Comparison of ENCODE assay signal across 26 cellular contexts in genomic region chr15:98771444-98772059, GRCh38.
DNase-seq lines count a peak whose midpoint lies in the region; ATAC-seq and TF ChIP-seq lines count a peak whose summit lies in the region.
"Had no signal": no experiment of that assay in that cellular context is flagged by ENCODE, and none has a peak within 500 bp of the region (broad histone marks: within the 10 kb centered on the region; RNA-seq: fewer than 3 reads in every experiment).

No MANE protein-coding gene starts in this region.

- peak; percentile 60 for ATAC-seq in activated CD4-positive, alpha-beta T cell treated with anti-CD3 and anti-CD28 coated beads for 36 hours
- no peak for ATAC-seq in T-helper 17 cell
- no peak for ATAC-seq in GM18519 (IDR thresholded peaks at IDR 0.05; ENCODE audit: low FRiP score, unreplicated experiment)
- ATAC-seq: GM12878; naive thymus-derived CD8-positive, alpha-beta T cell; stimulated activated naive CD8-positive, alpha-beta T cell treated with anti-CD3 and anti-CD28 coated beads, Interleukin-15, amount 100 ng/mL, for 72 hours; upper lobe of right lung had no signal

- H3K27me3 ChIP-seq in A673 (replicated peaks; ENCODE audit: insufficient read depth, low read depth, low read length, poor library complexity) = no peaks in the 10 kb centered on the region
- H3K27me3 ChIP-seq: ascending aorta, upper lobe of right lung had no signal

- H3K36me3 Mint-ChIP-seq in activated CD4-positive, alpha-beta T cell treated with anti-CD3 and anti-CD28 coated beads for 36 hours (ENCODE audit: low read depth) = no peaks in the 10 kb centered on the region
- H3K36me3 Mint-ChIP-seq in T-helper 17 cell (ENCODE audit: low read depth) (no peaks in the 10 kb centered on the region), progenitor cell of endocrine pancreas (ENCODE audit: insufficient read depth) (no peaks in the 10 kb centered on the region)
- H3K36me3 Mint-ChIP-seq: naive thymus-derived CD8-positive, alpha-beta T cell had no signal

- H3K9me3 Mint-ChIP-seq in activated CD4-positive, alpha-beta T cell treated with anti-CD3 and anti-CD28 coated beads for 36 hours (ENCODE audit: low read depth) = no peaks in the 10 kb centered on the region
- H3K9me3 Mint-ChIP-seq in progenitor cell of endocrine pancreas (ENCODE audit: low read depth) = no peaks in the 10 kb centered on the region
- H3K9me3 Mint-ChIP-seq: naive thymus-derived CD8-positive, alpha-beta T cell; stimulated activated naive CD8-positive, alpha-beta T cell treated with anti-CD3 and anti-CD28 coated beads, Interleukin-15, amount 100 ng/mL, for 72 hours had no signal

- H3K4me3 ChIP-seq in A673 (ENCODE audit: low read depth, low read length, poor library complexity, severe bottlenecking) = no peak overlapping the region
- H3K4me3 ChIP-seq: ascending aorta, coronary artery, GM12878, MG63, SK-N-MC, upper lobe of right lung had no signal

- H3K4me3 Mint-ChIP-seq in activated CD4-positive, alpha-beta T cell treated with anti-CD3 and anti-CD28 coated beads for 36 hours = no peak overlapping the region
- peak overlapping the region; percentile 34 for H3K4me3 Mint-ChIP-seq in T-helper 17 cell
- peak overlapping the region; percentile 13 for H3K4me3 Mint-ChIP-seq in progenitor cell of endocrine pancreas (ENCODE audit: low read depth)
- H3K4me3 Mint-ChIP-seq: naive thymus-derived CD8-positive, alpha-beta T cell; stimulated activated naive CD8-positive, alpha-beta T cell treated with anti-CD3 and anti-CD28 coated beads, Interleukin-15, amount 100 ng/mL, for 72 hours had no signal

- H3K4me1 ChIP-seq in A673 (ENCODE audit: insufficient read depth, low read length, poor library complexity, severe bottlenecking) = peaks cover 27% of the 10 kb centered on the region
- H3K4me1 ChIP-seq: upper lobe of right lung had no signal

- H3K27me3 Mint-ChIP-seq in activated CD4-positive, alpha-beta T cell treated with anti-CD3 and anti-CD28 coated beads for 36 hours = no peaks in the 10 kb centered on the region
- H3K27me3 Mint-ChIP-seq in T-helper 17 cell (peaks cover 16% of the 10 kb centered on the region), progenitor cell of endocrine pancreas (no peaks in the 10 kb centered on the region)
- H3K27me3 Mint-ChIP-seq: naive thymus-derived CD8-positive, alpha-beta T cell; stimulated activated naive CD8-positive, alpha-beta T cell treated with anti-CD3 and anti-CD28 coated beads, Interleukin-15, amount 100 ng/mL, for 72 hours had no signal

- intact Hi-C loops in activated CD4-positive, alpha-beta T cell treated with anti-CD3 and anti-CD28 coated beads for 36 hours (cut with DNase I, micrococcal nuclease) = loop anchor here in 1 of 2 experiments (5.0 kb wide), 1 partner anchor 254 kb away; no protein-coding TSS in a partner anchor
- intact Hi-C loops in A673 (cut with micrococcal nuclease; ENCODE audit: unreplicated experiment) = loop anchor here (10.0 kb wide), 1 partner anchor 283 kb away; no protein-coding TSS in a partner anchor

- no TSS peak for BruUV-seq in A673 (replicated peaks; lab: Mats Ljungman, UMichigan)

- no peak overlapping the region for H3K27ac ChIP-seq in A673 (ENCODE audit: low read depth, low read length, poor library complexity, severe bottlenecking)
- H3K27ac ChIP-seq: ascending aorta, C4-2B, coronary artery, SK-N-MC, upper lobe of right lung had no signal

- CTCF ChIA-PET in activated CD4-positive, alpha-beta T cell treated with anti-CD3 and anti-CD28 coated beads for 36 hours (lab: Charles Lee) = interaction anchor here (0.6 to 1.2 kb wide), 3 partner anchors 82 to 254 kb away, joined by 3 to 4 read pairs (median 3); no protein-coding TSS in a partner anchor
- CTCF ChIA-PET in A673 (lab: Charles Lee) = no interaction called here

- no peaks in the 10 kb centered on the region for H3K36me3 ChIP-seq in A673 (ENCODE audit: insufficient read depth, low read length, poor library complexity, severe bottlenecking)
- H3K36me3 ChIP-seq: ascending aorta, MG63, upper lobe of right lung had no signal

- POLR2A ChIA-PET in activated CD4-positive, alpha-beta T cell treated with anti-CD3 and anti-CD28 coated beads for 36 hours (lab: Charles Lee) = no interaction called here
- POLR2A ChIA-PET in A673 (lab: Charles Lee; ENCODE audit: low non-redundant PET) = no interaction called here

- peak; percentile 20 for DNase-seq in activated CD4-positive, alpha-beta T cell treated with anti-CD3 and anti-CD28 coated beads for 36 hours
- no peak for DNase-seq in activated CD4-positive, alpha-beta T cell treated with anti-CD3 and anti-CD28 coated beads for 4 hours
- DNase-seq in T-helper 17 cell (no peak), fibroblast of peridontal ligament (ENCODE audit: extremely low read depth) (peak; percentile 23), progenitor cell of endocrine pancreas (ENCODE audit: low spot score, unreplicated experiment) (no peak), A673 (ENCODE audit: low spot score) (no peak)
- DNase-seq in stimulated activated CD4-positive, alpha-beta T cell treated with anti-CD3 and anti-CD28 coated beads, Interleukin-4, amount 100 ng/mL, for 4 hours = no peak
- DNase-seq: 8988T; activated naive CD4-positive, alpha-beta T cell; DMS153; foreskin fibroblast; GDM1; H7; kidney; MG63; naive thymus-derived CD8-positive, alpha-beta T cell; NCI-H1694; stimulated activated CD4-positive, alpha-beta T cell treated with anti-CD3 and anti-CD28 coated beads, Interleukin-2, amount 100 ng/mL, for 24 hours; stimulated activated naive CD8-positive, alpha-beta T cell treated with anti-CD3 and anti-CD28 coated beads, Interleukin-15, amount 100 ng/mL, for 72 hours; upper lobe of right lung had no signal

- H3K4me1 Mint-ChIP-seq in activated CD4-positive, alpha-beta T cell treated with anti-CD3 and anti-CD28 coated beads for 36 hours = peaks cover 50% of the 10 kb centered on the region
- H3K4me1 Mint-ChIP-seq in T-helper 17 cell (peaks cover 7% of the 10 kb centered on the region), progenitor cell of endocrine pancreas (ENCODE audit: low read depth) (peaks cover 55% of the 10 kb centered on the region)

- H3K27ac Mint-ChIP-seq in activated CD4-positive, alpha-beta T cell treated with anti-CD3 and anti-CD28 coated beads for 36 hours = no peak overlapping the region
- H3K27ac Mint-ChIP-seq in T-helper 17 cell (no peak overlapping the region), progenitor cell of endocrine pancreas (peak overlapping the region; percentile 34)

- H3K9me3 ChIP-seq in T-helper 17 cell (ENCODE audit: control insufficient read depth, low read length, poor library complexity, severe bottlenecking) = no peaks in the 10 kb centered on the region
- H3K9me3 ChIP-seq in A673 (ENCODE audit: low read depth, low read length, poor library complexity, severe bottlenecking) = no peaks in the 10 kb centered on the region
- H3K9me3 ChIP-seq: ascending aorta, MG63, upper lobe of right lung had no signal

- TF ChIP-seq CTCF in progenitor cell of endocrine pancreas (IDR thresholded peaks at IDR 0.05; ENCODE audit: unreplicated experiment) = no peak
- no peak for TF ChIP-seq CTCF in A673 (conservative IDR thresholded peaks at IDR 0.05; ENCODE audit: low read depth, low read length)

Comparison
In these comparisons a context has a peak if more than half of its experiments do, and no peak if none do; other contexts are left out.
1. DNase-seq: peak in activated CD4-positive, alpha-beta T cell treated with anti-CD3 and anti-CD28 coated beads for 36 hours (single experiment) and fibroblast of peridontal ligament (single experiment); none in activated CD4-positive, alpha-beta T cell treated with anti-CD3 and anti-CD28 coated beads for 4 hours (0 of 2), T-helper 17 cell (0 of 3), progenitor cell of endocrine pancreas (single experiment), stimulated activated CD4-positive, alpha-beta T cell treated with anti-CD3 and anti-CD28 coated beads, Interleukin-4, amount 100 ng/mL, for 4 hours (0 of 2) and A673 (single experiment).